Comparison of ENCODE assay signal across 17 cellular contexts in genomic region chr11:128747728-128748148, GRCh38. TPM values are rescaled to one million over a fixed set of nuclear protein-coding genes. Genes with fewer than 3 reads are reported as not detected.
DNase-seq lines count a peak whose midpoint lies in the region; ATAC-seq and TF ChIP-seq lines count a peak whose summit lies in the region.
"Had no signal": no experiment of that assay in that cellular context is flagged by ENCODE, and none has a peak within 500 bp of the region (broad histone marks: within the 10 kb centered on the region; RNA-seq: fewer than 3 reads in every experiment).

No MANE protein-coding gene starts in this region.

- peak overlapping the region; percentile 66 to 75 for H3K4me3 Mint-ChIP-seq in activated T-cell treated with anti-CD3 and anti-CD28 coated beads, Interleukin-2, amount 50 U/mL, for 72 hours
- H3K4me3 Mint-ChIP-seq in activated B cell treated with CpG ODN at 0.5 μM for 24 hours (no peak overlapping the region), immature natural killer cell (peak overlapping the region; percentile 68 to 89 (median 83))
- peak overlapping the region; percentile 74 for H3K4me3 Mint-ChIP-seq in stimulated activated naive CD8-positive, alpha-beta T cell treated with anti-CD3 and anti-CD28 coated beads, Interleukin-15, Interleukin-2, amounts not matched to agents 100 ng/mL and 50 ng/mL, for 24 hours
- H3K4me3 Mint-ChIP-seq: GM23338 had no signal

- no peak overlapping the region for H3K4me3 ChIP-seq in right cardiac atrium (ENCODE audit: low read length)
- no peak overlapping the region for H3K4me3 ChIP-seq in mammary epithelial cell (replicated peaks in 1 of 3; ENCODE audit: insufficient read depth in 1 of 3, low read depth in 2 of 3, low read length in 3 of 3)
- H3K4me3 ChIP-seq: GM23338, vagina had no signal

- CTCF ChIA-PET in activated B cell treated with CpG ODN at 0.5 μM for 24 hours (lab: Charles Lee) (no interaction called here), mammary epithelial cell (lab: Charles Lee; ENCODE audit: low non-redundant PET) (no interaction called here)

- H3K36me3 Mint-ChIP-seq in activated T-cell treated with anti-CD3 and anti-CD28 coated beads, Interleukin-2, amount 50 U/mL, for 72 hours (ENCODE audit: insufficient read depth in 2 of 2) = peaks cover 0 to 4% of the 10 kb centered on the region in 2 donors
- peaks cover 76% of the 10 kb centered on the region for H3K36me3 Mint-ChIP-seq in activated B cell treated with CpG ODN at 0.5 μM for 24 hours (ENCODE audit: low read depth)
- H3K36me3 Mint-ChIP-seq in immature natural killer cell = peaks cover 3 to 11% (median 10%) of the 10 kb centered on the region in 3 donors
- H3K36me3 Mint-ChIP-seq in stimulated activated naive CD8-positive, alpha-beta T cell treated with anti-CD3 and anti-CD28 coated beads, Interleukin-15, Interleukin-2, amounts not matched to agents 100 ng/mL and 50 ng/mL, for 24 hours (ENCODE audit: low read depth) = peaks cover 21% of the 10 kb centered on the region

- no peaks in the 10 kb centered on the region for H3K36me3 ChIP-seq in mammary epithelial cell (ENCODE audit: insufficient read depth, low read length)
- H3K36me3 ChIP-seq: vagina had no signal

- no peak overlapping the region for H3K4me2 ChIP-seq in mammary epithelial cell (ENCODE audit: insufficient read depth, low read depth, low read length)
- H3K4me2 ChIP-seq: GM23338 had no signal

- H3K27ac ChIP-seq in right cardiac atrium (ENCODE audit: low read length) (no peak overlapping the region), mammary epithelial cell (ENCODE audit: insufficient read depth, low read depth, low read length) (no peak overlapping the region)
- H3K27ac ChIP-seq: vagina had no signal

- POLR2A ChIA-PET in activated B cell treated with CpG ODN at 0.5 μM for 24 hours (lab: Charles Lee) = no interaction called here

- WGBS in right cardiac atrium = 76% methylated on average over 5 of the region's 5 CpGs
- 76% methylated on average over 5 of the region's 5 CpGs for WGBS in mammary epithelial cell (ENCODE audit: low coverage, missing lambda C conversion rate)

- ATAC-seq in activated T-cell treated with anti-CD3 and anti-CD28 coated beads, Interleukin-2, amount 50 U/mL, for 72 hours (replicated peaks in 1 of 2) = peak; percentile 76 to 77
- ATAC-seq in activated B cell treated with CpG ODN at 0.5 μM for 24 hours (ENCODE audit: low read depth) = no peak
- no peak for ATAC-seq in right cardiac atrium
- no peak for ATAC-seq in HG02678 (IDR thresholded peaks at IDR 0.05; ENCODE audit: unreplicated experiment)
- ATAC-seq: GM23338, left ventricle myocardium superior had no signal

- H3K79me2 ChIP-seq in mammary epithelial cell (ENCODE audit: insufficient read depth, low read length) = no peaks in the 10 kb centered on the region

- no peak overlapping the region for H2AFZ ChIP-seq in mammary epithelial cell (ENCODE audit: low read depth, low read length)
- H2AFZ ChIP-seq: GM23338 had no signal

- BruUV-seq in mammary epithelial cell (replicated peaks; lab: Mats Ljungman, UMichigan) = no TSS peak

- H3K9me3 Mint-ChIP-seq in activated T-cell treated with anti-CD3 and anti-CD28 coated beads, Interleukin-2, amount 50 U/mL, for 72 hours = no peaks in the 10 kb centered on the region
- H3K9me3 Mint-ChIP-seq in activated B cell treated with CpG ODN at 0.5 μM for 24 hours = no peaks in the 10 kb centered on the region
- H3K9me3 Mint-ChIP-seq in immature natural killer cell = no peaks in the 10 kb centered on the region
- H3K9me3 Mint-ChIP-seq in stimulated activated naive CD8-positive, alpha-beta T cell treated with anti-CD3 and anti-CD28 coated beads, Interleukin-15, Interleukin-2, amounts not matched to agents 100 ng/mL and 50 ng/mL, for 24 hours = no peaks in the 10 kb centered on the region
- H3K9me3 Mint-ChIP-seq: GM23338 had no signal

- H3K27ac Mint-ChIP-seq in activated T-cell treated with anti-CD3 and anti-CD28 coated beads, Interleukin-2, amount 50 U/mL, for 72 hours = peak overlapping the region; percentile 88
- H3K27ac Mint-ChIP-seq in activated B cell treated with CpG ODN at 0.5 μM for 24 hours (peak overlapping the region; percentile 61), immature natural killer cell (peak overlapping the region; percentile 89 to 98 (median 96))
- H3K27ac Mint-ChIP-seq in stimulated activated naive CD8-positive, alpha-beta T cell treated with anti-CD3 and anti-CD28 coated beads, Interleukin-15, Interleukin-2, amounts not matched to agents 100 ng/mL and 50 ng/mL, for 24 hours = peak overlapping the region; percentile 81
- H3K27ac Mint-ChIP-seq: GM23338 had no signal

- in situ Hi-C loops in mammary epithelial cell (cut with MboI; ENCODE audit: low sequenced_read_pairs in 2 of 2) = no loop called here

- H3K4me1 ChIP-seq in right cardiac atrium (ENCODE audit: control insufficient read depth, insufficient read depth, low read length) (peaks cover 11% of the 10 kb centered on the region), mammary epithelial cell (ENCODE audit: insufficient read depth, low read length) (no peaks in the 10 kb centered on the region)

- peaks cover 55% of the 10 kb centered on the region for H3K4me1 Mint-ChIP-seq in activated T-cell treated with anti-CD3 and anti-CD28 coated beads, Interleukin-2, amount 50 U/mL, for 72 hours (ENCODE audit: low read depth)
- H3K4me1 Mint-ChIP-seq in activated B cell treated with CpG ODN at 0.5 μM for 24 hours (peaks cover 61% of the 10 kb centered on the region), immature natural killer cell (peaks cover 94% of the 10 kb centered on the region in 2 donors)
- peaks cover 64% of the 10 kb centered on the region for H3K4me1 Mint-ChIP-seq in stimulated activated naive CD8-positive, alpha-beta T cell treated with anti-CD3 and anti-CD28 coated beads, Interleukin-15, Interleukin-2, amounts not matched to agents 100 ng/mL and 50 ng/mL, for 24 hours (ENCODE audit: low read depth)

- H3K27me3 Mint-ChIP-seq in activated T-cell treated with anti-CD3 and anti-CD28 coated beads, Interleukin-2, amount 50 U/mL, for 72 hours (ENCODE audit: low read depth) = no peaks in the 10 kb centered on the region
- H3K27me3 Mint-ChIP-seq in activated B cell treated with CpG ODN at 0.5 μM for 24 hours (no peaks in the 10 kb centered on the region), immature natural killer cell (ENCODE audit: low read depth in 3 of 3) (peaks cover 0 to 9% (median 3%) of the 10 kb centered on the region in 3 donors)
- H3K27me3 Mint-ChIP-seq in stimulated activated naive CD8-positive, alpha-beta T cell treated with anti-CD3 and anti-CD28 coated beads, Interleukin-15, Interleukin-2, amounts not matched to agents 100 ng/mL and 50 ng/mL, for 24 hours = no peaks in the 10 kb centered on the region

- dilution Hi-C loops in mammary epithelial cell (cut with HindIII; ENCODE audit: low sequenced_read_pairs) = no loop called here

- no peak for DNase-seq in activated T-cell treated with anti-CD3 and anti-CD28 coated beads, Interleukin-2, amount 50 U/mL, for 72 hours
- DNase-seq in activated T-cell treated with anti-CD3 and anti-CD28 coated beads, Interleukin-2, amount 50 U/mL, for 1 hour = no peak
- DNase-seq in activated B cell treated with CpG ODN at 0.5 μM for 24 hours (no peak), immature natural killer cell (peak in 1 of 3 donors; percentile 44), right cardiac atrium (no peak), mammary epithelial cell (no peak)
- DNase-seq: activated CD4-positive, alpha-beta T cell treated with anti-CD3 and anti-CD28 coated beads for 1 hour; activated effector memory CD4-positive, alpha-beta T cell treated with Interleukin-2 at 50 U/mL for 16 hours; dermis blood vessel endothelial cell; left ventricle myocardium superior; NCI-H1436; NK-92 treated with Interleukin-12 subunit alpha and Interleukin-12 subunit beta, amount 100 ng/mL, for 24 hours; RPMI8226 had no signal

- no peak for TF ChIP-seq CTCF in activated B cell treated with CpG ODN at 0.5 μM for 24 hours (IDR thresholded peaks at IDR 0.05)
- no peak for TF ChIP-seq CTCF in mammary epithelial cell (conservative IDR thresholded peaks at IDR 0.05 in 1 of 2, IDR thresholded peaks at IDR 0.05 in 1 of 2; ENCODE audit: extremely low read depth in 1 of 2, insufficient read depth in 1 of 2, low read depth in 1 of 2, low read length in 2 of 2)

- H4K20me1 ChIP-seq in mammary epithelial cell (ENCODE audit: insufficient read depth, low read length) = no peaks in the 10 kb centered on the region

- H3K9ac ChIP-seq in mammary epithelial cell (ENCODE audit: insufficient read depth, low read length) = no peak overlapping the region

- H3K9me3 ChIP-seq in right cardiac atrium (ENCODE audit: control insufficient read depth, low read length) (no peaks in the 10 kb centered on the region), mammary epithelial cell (replicated peaks; ENCODE audit: insufficient read depth, low read length) (no peaks in the 10 kb centered on the region)
- H3K9me3 ChIP-seq: vagina had no signal

- H3K27me3 ChIP-seq in right cardiac atrium (ENCODE audit: control insufficient read depth, insufficient read depth) (no peaks in the 10 kb centered on the region), mammary epithelial cell (ENCODE audit: insufficient read depth, low read length) (no peaks in the 10 kb centered on the region)
- H3K27me3 ChIP-seq: vagina had no signal

- intact Hi-C loops in activated B cell treated with CpG ODN at 0.5 μM for 24 hours (cut with micrococcal nuclease) = no loop called here
- intact Hi-C loops in right cardiac atrium (cut with DNase I) = no loop called here
- intact Hi-C loops in mammary epithelial cell (cut with micrococcal nuclease) = no loop called here

RNA-seq across cellular contexts. Expression of gene FLI1, which starts 53.9 kb away (rescaled TPM):
- 10 to 100 TPM; 48.6 to 58.5 TPM for total RNA-seq in activated T-cell treated with anti-CD3 and anti-CD28 coated beads, Interleukin-2, amount 50 U/mL, for 72 hours
- total RNA-seq in activated B cell treated with CpG ODN at 0.5 μM for 24 hours (64.9 and 69.2 TPM in 2 replicates), right cardiac atrium (10 to 100 TPM; 14.9 to 22.3 (median 17.2) TPM), mammary epithelial cell (1 to 10 TPM in 1 of 2 donors, under 1 TPM in 1; 0.67 to 1.6 TPM)
- polyA plus RNA-seq in immature natural killer cell (100 to 1,000 TPM in 1 of 3 donors, 10 to 100 TPM in 2; 52.2 to 113 (median 61.1) TPM), right cardiac atrium (12.4 TPM), mammary epithelial cell (7.1 TPM)
- 40.9 TPM for polyA minus RNA-seq in mammary epithelial cell

Comparison
In these comparisons a context has a peak if more than half of its experiments do, and no peak if none do; other contexts are left out.
1. ATAC-seq: peak in activated T-cell treated with anti-CD3 and anti-CD28 coated beads, Interleukin-2, amount 50 U/mL, for 72 hours (2 of 2); none in activated B cell treated with CpG ODN at 0.5 μM for 24 hours (single experiment), right cardiac atrium (0 of 2) and HG02678 (single experiment).
2. RNA of gene FLI1, which starts 53.9 kb away (total RNA-seq): 64.9 to 69.2 TPM in activated B cell treated with CpG ODN at 0.5 μM for 24 hours, 48.6 to 58.5 TPM in activated T-cell treated with anti-CD3 and anti-CD28 coated beads, Interleukin-2, amount 50 U/mL, for 72 hours and 14.9 to 22.3 TPM in right cardiac atrium; 0.67 to 1.6 TPM in mammary epithelial cell; every median in the first group is over 4 times any median in the second.
3. Peak in every context shown above with its lines, with median percentiles within 50 percentile points of each other: H3K27ac Mint-ChIP-seq.